ENCODE assay signal across 10 cellular contexts in genomic region chr16:8887952-8888560, GRCh38. TPM values are rescaled to one million over a fixed set of nuclear protein-coding genes. Genes with fewer than 3 reads are reported as not detected.
DNase-seq lines count a peak whose midpoint lies in the region; FAIRE-seq and TF ChIP-seq lines count a peak whose summit lies in the region.
"Had no signal": no experiment of that assay in that cellular context is flagged by ENCODE, and none has a peak within 500 bp of the region (broad histone marks: within the 10 kb centered on the region; RNA-seq: fewer than 3 reads in every experiment).

No MANE protein-coding gene starts in this region.

- no peaks in the 10 kb centered on the region for H3K9me3 Mint-ChIP-seq in Calu3 (ENCODE audit: low read depth, unreplicated experiment)

- H3K9me2 ChIP-seq in OCI-LY1 (ENCODE audit: low read depth, low read length), result no peaks in the 10 kb centered on the region

- no peak overlapping the region for H3K4me2 ChIP-seq in OCI-LY1 (ENCODE audit: low read length)

- peaks cover 18% of the 10 kb centered on the region for H3F3A ChIP-seq in OCI-LY1 (ENCODE audit: insufficient read depth, low read length)

- DNase-seq in AG10803 (ENCODE audit: low read depth) (peak; percentile 75), fibroblast of mammary gland (ENCODE audit: low read depth) (peak; percentile 83), myocyte (ENCODE audit: low read depth) (peak; percentile 95), NCI-H2171 (lab: John Stamatoyannopoulos, UW) (no peak), Calu3 (no peak), GM12892 (ENCODE audit: insufficient read length) (no peak)
- no peak for DNase-seq in central memory CD4-positive, alpha-beta T cell

- no peaks in the 10 kb centered on the region for H3K27me3 ChIP-seq in OCI-LY1 (ENCODE audit: insufficient read depth, low read length)

- H3K9me3 ChIP-seq in OCI-LY1 (ENCODE audit: low read length), result no peaks in the 10 kb centered on the region

- no peak for FAIRE-seq in GM12892 (lab: Jason Lieb, UNC)
- FAIRE-seq: bronchial epithelial cell had no signal

- intact Hi-C loops in Calu3 (cut with micrococcal nuclease; ENCODE audit: unreplicated experiment), result no loop called here

- no peak for TF ChIP-seq CTCF in AG10803 (conservative IDR thresholded peaks at IDR 0.05; ENCODE audit: low read length)
- no peak for TF ChIP-seq CTCF in OCI-LY1 (IDR thresholded peaks at IDR 0.05; ENCODE audit: low read length)
- TF ChIP-seq CTCF in fibroblast of mammary gland (conservative IDR thresholded peaks at IDR 0.05; ENCODE audit: control insufficient read depth, insufficient read depth, low read depth, low read length), result no peak
- no peak for TF ChIP-seq CTCF in Calu3 (IDR thresholded peaks at IDR 0.05; ENCODE audit: unreplicated experiment)

- peak overlapping the region; percentile 62 for H3K27ac ChIP-seq in OCI-LY1 (ENCODE audit: low read depth, low read length, poor library complexity, severe bottlenecking)

- H4K20me1 ChIP-seq in OCI-LY1 (ENCODE audit: insufficient read depth, low read length), result no peaks in the 10 kb centered on the region

- H3K4me1 ChIP-seq in OCI-LY1 (ENCODE audit: insufficient read depth, low read length, severe bottlenecking), result peaks cover 53% of the 10 kb centered on the region

- H3K4me3 ChIP-seq in AG10803 (ENCODE audit: low read length) (no peak overlapping the region), OCI-LY1 (ENCODE audit: low read depth, low read length, poor library complexity, severe bottlenecking) (no peak overlapping the region), fibroblast of mammary gland (ENCODE audit: control insufficient read depth, low read depth, low read length) (no peak overlapping the region)

- TF ChIP-seq POLR2A in GM12892 (IDR thresholded peaks at IDR 0.05; ENCODE audit: low read depth, low read length), result no peak

- H3K27ac Mint-ChIP-seq in Calu3 (ENCODE audit: unreplicated experiment), result no peak overlapping the region

- CTCF ChIA-PET in Calu3 (lab: Charles Lee), result no interaction called here

- no peaks in the 10 kb centered on the region for H3K79me2 ChIP-seq in OCI-LY1 (ENCODE audit: insufficient read depth, low read length)

- BruUV-seq in Calu3 (replicated peaks; lab: Mats Ljungman, UMichigan), result no TSS peak

- peaks cover 28% of the 10 kb centered on the region for H3K4me1 Mint-ChIP-seq in Calu3 (ENCODE audit: low read depth, unreplicated experiment)

- no peak overlapping the region for H2AFZ ChIP-seq in OCI-LY1 (ENCODE audit: low read length)

- no peak overlapping the region for H3K9ac ChIP-seq in OCI-LY1 (ENCODE audit: low read length)

- H3K36me3 Mint-ChIP-seq in Calu3 (ENCODE audit: insufficient read depth, unreplicated experiment), result peaks cover 57% of the 10 kb centered on the region

- H3K27me3 Mint-ChIP-seq in Calu3 (ENCODE audit: unreplicated experiment), result no peaks in the 10 kb centered on the region

- no peak overlapping the region for H3K4me3 Mint-ChIP-seq in Calu3 (ENCODE audit: low read depth, unreplicated experiment)

- peaks cover 58% of the 10 kb centered on the region for H3K36me3 ChIP-seq in OCI-LY1 (ENCODE audit: insufficient read depth, low read length)

RNA-seq across cellular contexts. Expression of gene LITAFD, which starts 5.9 kb away (rescaled TPM):
- not detected in 2 replicates for total RNA-seq in myocyte
- polyA plus RNA-seq in myocyte (2012), result not detected
- total RNA-seq in Calu3 (2022), result not detected in 2 replicates
- polyA plus RNA-seq in GM12892 (2012; ENCODE audit: missing spikeins), result 0.28 TPM
- total RNA-seq: bronchial epithelial cell, renal cortical epithelial cell had no signal

RNA-seq across cellular contexts. Expression of gene CARHSP1, which starts 19.2 kb away (rescaled TPM):
- total RNA-seq in myocyte (91.4 and 96.3 TPM in 2 replicates), Calu3 (2022) (89.2 and 104 TPM in 2 replicates)
- polyA plus RNA-seq in myocyte (2012), result 87.2 TPM
- 46.9 TPM for polyA plus RNA-seq in GM12892 (2012; ENCODE audit: missing spikeins)

Comparison
In these comparisons a context has a peak if more than half of its experiments do, and no peak if none do; other contexts are left out.
1. DNase-seq: peak in AG10803 (single experiment), fibroblast of mammary gland (single experiment) and myocyte (single experiment); none in NCI-H2171 (single experiment), Calu3 (single experiment), GM12892 (single experiment) and central memory CD4-positive, alpha-beta T cell (single experiment).